ENCODE assay signal across 27 cellular contexts in the genomic region with DNA sequence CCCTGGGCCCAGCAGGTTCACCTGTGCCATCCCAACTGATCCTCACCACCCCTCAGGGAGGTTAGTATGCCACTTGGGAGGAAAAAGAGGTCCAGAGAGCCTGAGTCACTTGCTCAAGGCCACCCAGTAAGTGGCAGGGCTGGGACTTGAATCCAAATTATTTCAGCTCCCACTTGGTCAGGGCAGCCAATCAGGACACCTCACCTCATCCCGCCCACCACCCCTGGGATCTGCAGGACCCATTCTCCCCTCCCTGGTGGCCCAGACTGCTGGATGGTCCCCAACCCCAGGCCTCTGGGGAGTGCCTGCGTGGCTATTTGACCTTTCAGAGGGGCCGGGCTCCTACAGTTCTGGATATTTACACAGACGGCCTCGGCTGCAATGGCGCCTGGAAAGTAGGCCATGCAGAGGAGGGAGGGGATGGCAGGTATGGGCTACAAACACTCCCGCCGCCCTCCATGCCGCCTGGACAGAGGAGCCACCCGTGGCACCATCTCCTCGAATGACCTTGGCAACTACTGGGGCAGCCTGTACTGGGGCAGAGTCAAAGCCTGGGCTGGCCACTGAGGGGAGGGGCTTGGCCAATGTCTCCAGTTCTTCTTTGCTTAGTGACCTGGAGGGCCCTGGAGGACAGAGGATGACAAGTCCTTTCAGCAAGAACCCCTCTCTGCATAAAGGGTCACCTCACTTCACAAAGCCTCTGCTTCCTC.
"Had no signal": no experiment of that assay in that cellular context is flagged by ENCODE, and none has a peak within 500 bp of the region (broad histone marks: within the 10 kb centered on the region; RNA-seq: fewer than 3 reads in every experiment).

No MANE protein-coding gene starts in this region.

- H3K4me1 ChIP-seq: esophagus muscularis mucosa, foreskin keratinocyte, gastroesophageal sphincter, right lobe of liver, suprapubic skin, tibial artery had no signal

- DNase-seq: dorsolateral prefrontal cortex; effector CD4-positive, alpha-beta T cell; foreskin keratinocyte; glutamatergic neuron; immature natural killer cell; islet precursor cell; kidney glomerular epithelial cell; mesenchymal stem cell; midbrain; naive thymus-derived CD4-positive, alpha-beta T cell; nucleus accumbens; ovary; posterior cingulate gyrus; retina; small intestine; stimulated activated CD4-positive, alpha-beta T cell treated with anti-CD3 and anti-CD28 coated beads, Interleukin-15, amount 100 ng/mL, for 24 hours; stimulated activated CD4-positive, alpha-beta T cell treated with anti-CD3 and anti-CD28 coated beads, Interleukin-4, amount 100 ng/mL, for 1 hour; stimulated activated CD8-positive, alpha-beta memory T cell treated with anti-CD3 and anti-CD28 coated beads, Interleukin-4, amount 100 ng/mL, for 48 hours; stimulated activated naive CD4-positive, alpha-beta T cell; stimulated activated naive CD8-positive, alpha-beta T cell treated with anti-CD3 and anti-CD28 coated beads, Interleukin-15, amount 100 ng/mL, for 72 hours; tibial artery had no signal

- H3K9me3 ChIP-seq: esophagus muscularis mucosa, ovary, right lobe of liver, suprapubic skin, tibial artery had no signal

- H3K9ac ChIP-seq: neural progenitor cell had no signal

- H2AFZ ChIP-seq: neural progenitor cell had no signal

- H3K27ac ChIP-seq: epithelial cell of prostate, esophagus muscularis mucosa, foreskin keratinocyte, gastroesophageal sphincter, neural progenitor cell, ovary, right lobe of liver, suprapubic skin, tibial artery had no signal

- H3K36me3 ChIP-seq: esophagus muscularis mucosa, gastroesophageal sphincter, neural progenitor cell, ovary, right lobe of liver, suprapubic skin, tibial artery had no signal

- ATAC-seq: foreskin keratinocyte; gastroesophageal sphincter; naive thymus-derived CD4-positive, alpha-beta T cell; stimulated activated naive CD8-positive, alpha-beta T cell treated with anti-CD3 and anti-CD28 coated beads, Interleukin-15, amount 100 ng/mL, for 72 hours had no signal

- H3K4me3 ChIP-seq: dorsolateral prefrontal cortex, esophagus muscularis mucosa, gastroesophageal sphincter, neural progenitor cell, ovary, right lobe of liver, suprapubic skin, tibial artery had no signal

- H3K4me2 ChIP-seq: neural progenitor cell had no signal

- H3K27me3 ChIP-seq: dorsolateral prefrontal cortex, foreskin keratinocyte, neural progenitor cell, ovary, right lobe of liver had no signal
